In genomic region chr9:86282077-86282978, GRCh38 we compare ENCODE assay signal across 8 cellular contexts. TPM values are rescaled to one million over a fixed set of nuclear protein-coding genes. Genes with fewer than 3 reads are reported as not detected.
DNase-seq lines count a peak whose midpoint lies in the region; ATAC-seq, FAIRE-seq and TF ChIP-seq lines count a peak whose summit lies in the region.

Gene ISCA1, minus strand, starts transcription at chr9:86282538. Its CDS starts 80 bp downstream, at chr9:86282458.

- intact Hi-C loops in Right ventricle myocardium superior (cut with DNase I) = no loop called here

- H3K36me3 ChIP-seq in trophoblast cell (ENCODE audit: control insufficient read depth in 1 of 2, insufficient read depth in 2 of 2, low read length in 2 of 2) = peaks cover 4 to 5% of the 10 kb centered on the region in 2 experiments
- H3K36me3 ChIP-seq in tibial nerve = peaks cover 0 to 4% (median 0%) of the 10 kb centered on the region in 3 donors

- H3K9ac ChIP-seq in trophoblast cell (ENCODE audit: low read length) = peak within 1 kb of the TSS; percentile 88

- peak within 1 kb of the TSS; percentile 92 for H4K91ac ChIP-seq in trophoblast cell (ENCODE audit: low read depth, low read length)

- H2BK120ac ChIP-seq in trophoblast cell (ENCODE audit: insufficient read depth, low read length, poor library complexity) = peak within 1 kb of the TSS; percentile 81

- peaks cover 7% of the 10 kb centered on the region for H3K79me2 ChIP-seq in trophoblast cell (ENCODE audit: control insufficient read depth, insufficient read depth, low read length, poor library complexity)

- H3K27me3 ChIP-seq in trophoblast cell (ENCODE audit: insufficient read depth, low read length) (no peaks in the 10 kb centered on the region), tibial nerve (no peaks in the 10 kb centered on the region)

- peak within 1 kb of the TSS; percentile 43 for H3K23ac ChIP-seq in trophoblast cell (ENCODE audit: low read length)

- H3K27ac Mint-ChIP-seq in activated naive CD8-positive, alpha-beta T cell treated with anti-CD3 and anti-CD28 coated beads, Interleukin-2, amount 50 U/mL, for 24 hours = peak within 1 kb of the TSS; percentile 95

- peak within 1 kb of the TSS; percentile 86 for H3K4me2 ChIP-seq in trophoblast cell (ENCODE audit: low read length)

- H2BK5ac ChIP-seq in trophoblast cell (ENCODE audit: low read depth, low read length, poor library complexity) = peak within 1 kb of the TSS; percentile 85

- peak within 1 kb of the TSS; percentile 50 for H3K4ac ChIP-seq in trophoblast cell (ENCODE audit: low read depth, low read length)

- ATAC-seq in HG02763 (IDR thresholded peaks at IDR 0.05; ENCODE audit: unreplicated experiment) (peak; percentile 87), Right ventricle myocardium superior (ENCODE audit: poor library complexity) (peak; percentile 98)
- ATAC-seq in activated naive CD8-positive, alpha-beta T cell treated with anti-CD3 and anti-CD28 coated beads, Interleukin-2, amount 50 U/mL, for 24 hours = peak; percentile 83

- peak within 1 kb of the TSS; percentile 92 for H4K12ac ChIP-seq in trophoblast cell (ENCODE audit: low read depth, low read length)

- no peak for TF ChIP-seq CTCF in tibial nerve (IDR thresholded peaks at IDR 0.05)

- H4K8ac ChIP-seq in trophoblast cell (ENCODE audit: low read depth, low read length) = peak within 1 kb of the TSS; percentile 88

- DNase-seq in GM12891 (ENCODE audit: insufficient read length, low spot score) (peak; percentile 78), NCI-H1417 (lab: John Stamatoyannopoulos, UW) (peak; percentile 88 to 99 (median 98)), SW480 (ENCODE audit: low spot score) (peak; percentile 86), Right ventricle myocardium superior (peak; percentile 99), trophoblast cell (peak; percentile 95), tibial nerve (ENCODE audit: low spot score in 2 of 2) (peak; percentile 97 to 98)
- peak; percentile 99 for DNase-seq in activated naive CD8-positive, alpha-beta T cell treated with anti-CD3 and anti-CD28 coated beads, Interleukin-2, amount 50 U/mL, for 24 hours

- H3K9me3 ChIP-seq in trophoblast cell (ENCODE audit: insufficient read depth, low read depth, low read length) (peaks cover 1% of the 10 kb centered on the region), tibial nerve (no peaks in the 10 kb centered on the region)

- H3K18ac ChIP-seq in trophoblast cell (ENCODE audit: low read length) = peak within 1 kb of the TSS; percentile 91

- peak; percentile 91 for FAIRE-seq in GM12891 (lab: Jason Lieb, UNC)

- H3K27ac ChIP-seq in trophoblast cell (ENCODE audit: low read depth, low read length) (peak within 1 kb of the TSS; percentile 90), tibial nerve (peak within 1 kb of the TSS; percentile 95 to 100 (median 99))

- H3K27me3 Mint-ChIP-seq in activated naive CD8-positive, alpha-beta T cell treated with anti-CD3 and anti-CD28 coated beads, Interleukin-2, amount 50 U/mL, for 24 hours = no peaks in the 10 kb centered on the region

- TF ChIP-seq POLR2A in GM12891 (IDR thresholded peaks at IDR 0.05; ENCODE audit: low read depth, low read length) = peak; percentile 70; the same call in 1 of the 2 replicates
- TF ChIP-seq POLR2A in tibial nerve (IDR thresholded peaks at IDR 0.05) = peak; percentile 81 to 95

- H2AFZ ChIP-seq in trophoblast cell (ENCODE audit: insufficient read depth, low read length, poor library complexity) = peak within 1 kb of the TSS; percentile 89

- H3K9me3 Mint-ChIP-seq in activated naive CD8-positive, alpha-beta T cell treated with anti-CD3 and anti-CD28 coated beads, Interleukin-2, amount 50 U/mL, for 24 hours = no peaks in the 10 kb centered on the region

- no peak within 1 kb of the TSS for H2BK12ac ChIP-seq in trophoblast cell (ENCODE audit: low read length)

- WGBS in trophoblast cell (ENCODE audit: extremely low coverage, insufficient coverage, insufficient read length) = no CpG with 5 or more reads among the region's 101 CpGs
- WGBS in tibial nerve, 2 donors = 0% methylated on average over 44 to 64 of the region's 101 CpGs

- TF ChIP-seq EP300 in tibial nerve (IDR thresholded peaks at IDR 0.05) = peak; percentile 53 to 97

- peak within 1 kb of the TSS; percentile 89 for H3K4me3 Mint-ChIP-seq in activated naive CD8-positive, alpha-beta T cell treated with anti-CD3 and anti-CD28 coated beads, Interleukin-2, amount 50 U/mL, for 24 hours

- peak within 1 kb of the TSS; percentile 88 for H3K14ac ChIP-seq in trophoblast cell (ENCODE audit: low read length)

- H3K79me1 ChIP-seq in trophoblast cell (ENCODE audit: low read length) = peaks cover 7% of the 10 kb centered on the region

- H2AK5ac ChIP-seq in trophoblast cell (ENCODE audit: low read length) = peak within 1 kb of the TSS; percentile 9

- peaks cover 21% of the 10 kb centered on the region for H3K36me3 Mint-ChIP-seq in activated naive CD8-positive, alpha-beta T cell treated with anti-CD3 and anti-CD28 coated beads, Interleukin-2, amount 50 U/mL, for 24 hours (ENCODE audit: low read depth)

- peaks cover 2 to 7% of the 10 kb centered on the region in 2 experiments for H3K4me1 ChIP-seq in trophoblast cell (ENCODE audit: control insufficient read depth in 1 of 2, insufficient read depth in 2 of 2, low read length in 2 of 2)
- peaks cover 0 to 43% (median 18%) of the 10 kb centered on the region in 4 donors for H3K4me1 ChIP-seq in tibial nerve

- H3K4me1 Mint-ChIP-seq in activated naive CD8-positive, alpha-beta T cell treated with anti-CD3 and anti-CD28 coated beads, Interleukin-2, amount 50 U/mL, for 24 hours = peaks cover 58% of the 10 kb centered on the region

- H3K4me3 ChIP-seq in trophoblast cell (ENCODE audit: low read depth, low read length) = peak within 1 kb of the TSS; percentile 99
- peak within 1 kb of the TSS; percentile 77 to 96 (median 87) for H3K4me3 ChIP-seq in tibial nerve

TF ChIP-seq in GM12891, 5 proteins besides CTCF, POLR2A, EP300 and RAD21:
- no peak for TF ChIP-seq SPI1 (IDR thresholded peaks at IDR 0.05; ENCODE audit: low read depth, low read length)
- peak; percentile 48; the same call in 1 of the 2 replicates for TF ChIP-seq POU2F2 (IDR thresholded peaks at IDR 0.05; ENCODE audit: low read depth, low read length)
- TF ChIP-seq TAF1 (IDR thresholded peaks at IDR 0.05; ENCODE audit: low read depth, low read length) = peak; percentile 84
- TF ChIP-seq PAX5 (IDR thresholded peaks at IDR 0.05; ENCODE audit: insufficient read depth, low read length, severe bottlenecking) = no peak
- no peak for TF ChIP-seq POLR2AphosphoS5 (IDR thresholded peaks at IDR 0.05; ENCODE audit: low read depth, low read length)

RNA-seq across cellular contexts. Expression of gene ISCA1, which starts in this region (rescaled TPM):
- 13.4 TPM for polyA plus RNA-seq in GM12891 (2012; ENCODE audit: low read depth, missing spikeins)
- 72.5 TPM for total RNA-seq in Right ventricle myocardium superior
- 29.1 and 30.5 TPM in 2 replicates for polyA plus RNA-seq in trophoblast cell (2013)
- 10 to 100 TPM; 21.2 to 40.2 (median 32.7) TPM for total RNA-seq in tibial nerve

Comparison
In these comparisons a context has a peak if more than half of its experiments do, and no peak if none do; other contexts are left out.
1. Peak in every context shown above with its lines: DNase-seq, ATAC-seq, H3K4me3 ChIP-seq and H3K27ac ChIP-seq.